ENCODE assay signal across 1 cellular context in genomic region chr15:78058401-78058935, GRCh38.
TF ChIP-seq lines count a peak whose summit lies in the region.

No MANE protein-coding gene starts in this region.

TF ChIP-seq in SK-N-SH treated with all-trans-retinoic acid at 6 μM for 48 hours, 23 proteins besides CTCF, POLR2A, EP300 and RAD21 (continued from another document):
- TF ChIP-seq POU6F1 (CRISPR knock-in tag; IDR thresholded peaks at IDR 0.05; ENCODE audit: borderline replicate concordance, low read depth) (no peak), TCF4 (CRISPR knock-in tag; IDR thresholded peaks at IDR 0.05; ENCODE audit: borderline replicate concordance) (no peak), CSDC2 (CRISPR knock-in tag; IDR thresholded peaks at IDR 0.05) (no peak), RARB (CRISPR knock-in tag; IDR thresholded peaks at IDR 0.05) (no peak), ESRRG (CRISPR knock-in tag; IDR thresholded peaks at IDR 0.05) (no peak), OSR1 (CRISPR knock-in tag; IDR thresholded peaks at IDR 0.05) (no peak), ISL1 (CRISPR knock-in tag; IDR thresholded peaks at IDR 0.05) (no peak), PATZ1 (CRISPR knock-in tag; IDR thresholded peaks at IDR 0.05; ENCODE audit: borderline replicate concordance) (no peak)
